In the genomic region with DNA sequence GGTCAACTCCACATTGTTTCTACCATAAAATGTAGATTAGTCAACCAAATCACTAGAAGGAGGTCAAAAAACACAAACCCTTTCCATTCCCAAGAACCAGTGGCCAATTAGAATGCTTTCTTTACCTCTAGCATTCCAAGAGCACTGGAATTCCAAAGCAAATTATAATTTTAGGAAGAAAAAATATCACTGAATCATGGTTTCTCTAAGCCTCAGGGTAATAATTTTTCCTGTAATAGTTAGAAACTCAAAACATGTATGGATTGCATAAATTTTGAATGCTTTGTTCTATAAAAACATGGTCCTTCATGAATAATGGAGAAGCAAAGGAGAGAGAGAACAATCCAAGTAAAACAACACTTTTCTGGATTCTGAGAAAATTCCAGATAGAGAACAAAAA, we compare ENCODE assay signal across 14 cellular contexts. TPM values are rescaled to one million over a fixed set of nuclear protein-coding genes. Genes with fewer than 3 reads are reported as not detected.
DNase-seq lines count a peak whose midpoint lies in the region; ATAC-seq and TF ChIP-seq lines count a peak whose summit lies in the region.
"Had no signal": no experiment of that assay in that cellular context is flagged by ENCODE, and none has a peak within 500 bp of the region (broad histone marks: within the 10 kb centered on the region; RNA-seq: fewer than 3 reads in every experiment).

No MANE protein-coding gene starts in this region.

- peaks cover 89% of the 10 kb centered on the region for H3K4me1 ChIP-seq in CD8-positive, alpha-beta T cell (ENCODE audit: insufficient read depth, low read length)
- no peaks in the 10 kb centered on the region for H3K4me1 ChIP-seq in heart left ventricle

- H3K27ac ChIP-seq in CD8-positive, alpha-beta T cell (ENCODE audit: low read depth, low read length): no peak overlapping the region
- H3K27ac ChIP-seq in heart left ventricle: no peak overlapping the region
- H3K27ac ChIP-seq: RWPE1 had no signal

- peaks cover 83% of the 10 kb centered on the region for H3K4me1 Mint-ChIP-seq in activated T-cell treated with anti-CD3 and anti-CD28 coated beads, Interleukin-2, amount 50 U/mL, for 72 hours (ENCODE audit: low read depth)
- H3K4me1 Mint-ChIP-seq in CD8-positive, alpha-beta T cell (ENCODE audit: low read depth): peaks cover 86% of the 10 kb centered on the region
- H3K4me1 Mint-ChIP-seq in activated naive CD8-positive, alpha-beta T cell (ENCODE audit: low read depth): peaks cover 90% of the 10 kb centered on the region
- H3K4me1 Mint-ChIP-seq in nephron progenitor cell: peaks cover 46% of the 10 kb centered on the region

- no peak for ATAC-seq in activated T-cell treated with anti-CD3 and anti-CD28 coated beads, Interleukin-2, amount 50 U/mL, for 72 hours (replicated peaks in 1 of 2)
- ATAC-seq in CD8-positive, alpha-beta T cell: no peak
- ATAC-seq in heart left ventricle: no peak

- peaks cover 30% of the 10 kb centered on the region for H3K36me3 ChIP-seq in CD8-positive, alpha-beta T cell (ENCODE audit: insufficient read depth, low read length)
- H3K36me3 ChIP-seq in heart left ventricle: no peaks in the 10 kb centered on the region
- H3K36me3 ChIP-seq: MG63 had no signal

- no peaks in the 10 kb centered on the region for H3K9me3 Mint-ChIP-seq in activated T-cell treated with anti-CD3 and anti-CD28 coated beads, Interleukin-2, amount 50 U/mL, for 72 hours
- no peaks in the 10 kb centered on the region for H3K9me3 Mint-ChIP-seq in CD8-positive, alpha-beta T cell
- H3K9me3 Mint-ChIP-seq in activated naive CD8-positive, alpha-beta T cell (ENCODE audit: low read depth): no peaks in the 10 kb centered on the region
- no peaks in the 10 kb centered on the region for H3K9me3 Mint-ChIP-seq in nephron progenitor cell

- no peak for DNase-seq in activated T-cell treated with anti-CD3 and anti-CD28 coated beads, Interleukin-2, amount 50 U/mL, for 72 hours
- DNase-seq in activated T-cell treated with anti-CD3 and anti-CD28 coated beads, Interleukin-2, amount 50 U/mL, for 1 hour: no peak
- DNase-seq in CD8-positive, alpha-beta T cell: no peak
- DNase-seq in nephron progenitor cell (no peak), DMS53 treated with DMSO at 0.1 percent for 48 hours (lab: John Stamatoyannopoulos, UW; ENCODE audit: unreplicated experiment) (no peak), SW 1271 (lab: John Stamatoyannopoulos, UW) (no peak), heart left ventricle (no peak)
- DNase-seq: AML-193, DMS 273 treated with DMSO at 0.1 percent for 48 hours, MG63, NCI-H1092 treated with DMSO at 0.1 percent for 48 hours, NCI-H1694 treated with DMSO at 0.1 percent for 48 hours had no signal

- TF ChIP-seq CTCF in CD8-positive, alpha-beta T cell (IDR thresholded peaks at IDR 0.05): no peak
- no peak for TF ChIP-seq CTCF in nephron progenitor cell (IDR thresholded peaks at IDR 0.05)
- TF ChIP-seq CTCF in heart left ventricle (IDR thresholded peaks at IDR 0.05): no peak

- H3K27me3 ChIP-seq in CD8-positive, alpha-beta T cell (ENCODE audit: insufficient read depth, low read length): no peaks in the 10 kb centered on the region
- H3K27me3 ChIP-seq in heart left ventricle: no peaks in the 10 kb centered on the region
- H3K27me3 ChIP-seq: MG63 had no signal

- H3K4me3 ChIP-seq in CD8-positive, alpha-beta T cell (ENCODE audit: low read depth, low read length): no peak overlapping the region
- H3K4me3 ChIP-seq in heart left ventricle: no peak overlapping the region
- H3K4me3 ChIP-seq: MG63 had no signal

- TF ChIP-seq POLR2A in heart left ventricle (IDR thresholded peaks at IDR 0.05): no peak

- CTCF ChIA-PET in CD8-positive, alpha-beta T cell (lab: Charles Lee): no interaction called here

- peaks cover 4 to 18% of the 10 kb centered on the region in 2 donors for H3K36me3 Mint-ChIP-seq in activated T-cell treated with anti-CD3 and anti-CD28 coated beads, Interleukin-2, amount 50 U/mL, for 72 hours (ENCODE audit: insufficient read depth in 2 of 2)
- peaks cover 77% of the 10 kb centered on the region for H3K36me3 Mint-ChIP-seq in CD8-positive, alpha-beta T cell
- peaks cover 24% of the 10 kb centered on the region for H3K36me3 Mint-ChIP-seq in activated naive CD8-positive, alpha-beta T cell
- peaks cover 60% of the 10 kb centered on the region for H3K36me3 Mint-ChIP-seq in nephron progenitor cell (ENCODE audit: low read depth)

- H3K4me3 Mint-ChIP-seq in activated T-cell treated with anti-CD3 and anti-CD28 coated beads, Interleukin-2, amount 50 U/mL, for 72 hours: peak overlapping the region; percentile 52 to 64
- H3K4me3 Mint-ChIP-seq in CD8-positive, alpha-beta T cell: peak overlapping the region; percentile 23
- peak overlapping the region; percentile 50 for H3K4me3 Mint-ChIP-seq in activated naive CD8-positive, alpha-beta T cell
- H3K4me3 Mint-ChIP-seq in nephron progenitor cell: no peak overlapping the region

- peak overlapping the region; percentile 96 for H3K27ac Mint-ChIP-seq in activated T-cell treated with anti-CD3 and anti-CD28 coated beads, Interleukin-2, amount 50 U/mL, for 72 hours
- H3K27ac Mint-ChIP-seq in CD8-positive, alpha-beta T cell: peak overlapping the region; percentile 91
- H3K27ac Mint-ChIP-seq in activated naive CD8-positive, alpha-beta T cell: peak overlapping the region; percentile 91
- peak overlapping the region; percentile 87 for H3K27ac Mint-ChIP-seq in nephron progenitor cell

- no peaks in the 10 kb centered on the region for H3K27me3 Mint-ChIP-seq in activated T-cell treated with anti-CD3 and anti-CD28 coated beads, Interleukin-2, amount 50 U/mL, for 72 hours (ENCODE audit: low read depth)
- no peaks in the 10 kb centered on the region for H3K27me3 Mint-ChIP-seq in CD8-positive, alpha-beta T cell (ENCODE audit: low read depth)
- H3K27me3 Mint-ChIP-seq in activated naive CD8-positive, alpha-beta T cell: no peaks in the 10 kb centered on the region
- no peaks in the 10 kb centered on the region for H3K27me3 Mint-ChIP-seq in nephron progenitor cell (ENCODE audit: low read depth, poor library complexity)

- POLR2A ChIA-PET in CD8-positive, alpha-beta T cell (lab: Charles Lee): interaction anchor here (1.1 to 1.4 kb wide), 3 partner anchors 13 to 50 kb away, joined by 3 to 5 read pairs (median 3); no protein-coding TSS in a partner anchor

- H3K9me3 ChIP-seq in CD8-positive, alpha-beta T cell (ENCODE audit: low read length): no peaks in the 10 kb centered on the region
- no peaks in the 10 kb centered on the region for H3K9me3 ChIP-seq in heart left ventricle
- H3K9me3 ChIP-seq: MG63 had no signal

- intact Hi-C loops in CD8-positive, alpha-beta T cell (cut with DNase I, micrococcal nuclease): loop anchor here in 1 of 2 experiments (1.0 to 2.0 kb wide), 2 partner anchors 11 to 16 kb away; no protein-coding TSS in a partner anchor
- intact Hi-C loops in heart left ventricle (cut with DNase I): no loop called here

RNA-seq across cellular contexts. Expression of a gene that starts 39.5 kb away (rescaled TPM):
- 100 to 1,000 TPM; 130 to 175 TPM for total RNA-seq in activated T-cell treated with anti-CD3 and anti-CD28 coated beads, Interleukin-2, amount 50 U/mL, for 72 hours
- total RNA-seq in CD8-positive, alpha-beta T cell: 100 to 1,000 TPM; 325 to 335 TPM
- 1 to 10 TPM in 5 of 9 donors, under 1 TPM in 3, not detected in 1; 0.16 to 3.0 (median 1.9) TPM for total RNA-seq in heart left ventricle
- under 1 TPM; 0.08 to 0.57 TPM for polyA plus RNA-seq in heart left ventricle

Comparison
In these comparisons a context has a peak if more than half of its experiments do, and no peak if none do; other contexts are left out.
1. RNA of a gene that starts 39.5 kb away (total RNA-seq): 325 to 335 TPM in CD8-positive, alpha-beta T cell and 130 to 175 TPM in activated T-cell treated with anti-CD3 and anti-CD28 coated beads, Interleukin-2, amount 50 U/mL, for 72 hours; 0.16 to 3.0 TPM in heart left ventricle; every median in the first group is over 10 times any median in the second.
2. Peak in every context shown above with its lines, with median percentiles within 50 percentile points of each other: H3K27ac Mint-ChIP-seq.